ENCODE assay signal across 1 cellular context in the genomic region with DNA sequence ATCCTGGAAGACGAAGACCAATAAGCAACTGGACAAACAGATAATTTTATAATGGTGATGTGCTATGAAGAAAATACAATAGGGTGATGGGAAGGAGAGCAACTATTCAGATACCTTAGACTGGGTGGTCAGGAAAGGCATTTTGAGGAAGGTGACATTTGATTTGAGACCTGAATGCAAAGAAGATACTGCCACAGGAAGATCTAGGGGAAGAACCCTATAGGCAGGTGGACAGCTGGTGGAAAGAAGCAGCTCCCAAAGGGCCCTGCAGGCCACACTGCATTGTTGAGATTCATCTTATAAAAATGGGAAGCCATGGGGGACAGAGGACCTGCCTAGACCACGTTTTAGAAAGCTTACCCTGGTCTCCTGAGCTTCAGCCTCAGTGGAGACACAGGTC.
TF ChIP-seq lines count a peak whose summit lies in the region.

No MANE protein-coding gene starts in this region.

TF ChIP-seq in H1, 55 proteins besides CTCF, POLR2A, EP300 and RAD21:
- TF ChIP-seq CREB1 (IDR thresholded peaks at IDR 0.05) (no peak), FOSL1 (IDR thresholded peaks at IDR 0.05; ENCODE audit: insufficient read depth, low read depth, low read length) (no peak), TAF1 (IDR thresholded peaks at IDR 0.05; ENCODE audit: low read depth, low read length) (no peak)
